Comparison of ENCODE assay signal across 13 cellular contexts in the genomic region with DNA sequence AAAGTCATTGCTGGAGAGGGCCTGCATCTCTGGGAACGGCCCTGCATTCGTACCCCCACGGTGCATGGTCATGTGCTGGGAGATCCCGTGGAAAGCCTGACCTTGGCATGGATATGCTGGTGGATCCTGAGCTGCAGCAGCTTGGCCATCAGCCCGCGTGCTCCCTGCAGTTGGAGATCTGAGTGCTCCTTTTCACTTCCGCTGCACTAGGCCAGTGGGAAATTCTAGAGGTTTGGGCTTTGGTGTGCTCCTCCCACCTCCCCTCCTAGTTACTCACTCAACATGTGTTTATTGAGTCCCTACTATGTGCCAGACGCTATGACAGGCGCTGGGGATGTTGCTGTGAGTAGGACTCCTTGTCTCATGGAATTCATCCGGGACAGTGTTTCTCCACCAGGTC.
DNase-seq lines count a peak whose midpoint lies in the region; ATAC-seq and TF ChIP-seq lines count a peak whose summit lies in the region.
"Had no signal": no experiment of that assay in that cellular context is flagged by ENCODE, and none has a peak within 500 bp of the region (broad histone marks: within the 10 kb centered on the region; RNA-seq: fewer than 3 reads in every experiment).

No MANE protein-coding gene starts in this region.

- H3K36me3 Mint-ChIP-seq in activated CD8-positive, alpha-beta T cell treated with anti-CD3 and anti-CD28 coated beads, Interleukin-2, amount 10 ng/mL, durations not matched to agents 7 days and 5 days (ENCODE audit: low read depth), result no peaks in the 10 kb centered on the region
- H3K36me3 Mint-ChIP-seq: activated naive CD4-positive, alpha-beta T cell treated with anti-CD3 and anti-CD28 coated beads, Interleukin-2, amount 50 U/mL, for 24 hours had no signal

- no peak overlapping the region for H3K4ac ChIP-seq in mesenchymal stem cell (ENCODE audit: low read depth in 1 of 2, low read length in 2 of 2)

- WGBS in mesenchymal stem cell, result 83% methylated on average over 10 of the region's 10 CpGs

- peaks cover 40% of the 10 kb centered on the region for H3K4me1 Mint-ChIP-seq in activated CD8-positive, alpha-beta T cell treated with anti-CD3 and anti-CD28 coated beads, Interleukin-2, amount 10 ng/mL, durations not matched to agents 7 days and 5 days (ENCODE audit: low read depth)

- no peaks in the 10 kb centered on the region for H3K27me3 ChIP-seq in ACC112 (ENCODE audit: insufficient read depth, low read length)
- no peaks in the 10 kb centered on the region for H3K27me3 ChIP-seq in DND-41 (ENCODE audit: insufficient read depth, low read length, poor library complexity)
- H3K27me3 ChIP-seq in mesenchymal stem cell (ENCODE audit: control insufficient read depth in 1 of 2, insufficient read depth in 1 of 2, low read length in 2 of 2), result peaks cover 19 to 21% of the 10 kb centered on the region in 2 experiments
- H3K27me3 ChIP-seq: pancreas had no signal

- no peak overlapping the region for H2BK15ac ChIP-seq in mesenchymal stem cell (ENCODE audit: low read depth, poor library complexity, severe bottlenecking)

- peak overlapping the region; percentile 57 for H2AFZ ChIP-seq in ACC112 (ENCODE audit: low read length, unreplicated experiment)
- peak overlapping the region; percentile 32; the same call in 1 of the 2 replicates for H2AFZ ChIP-seq in DND-41 (ENCODE audit: low read depth, low read length)
- no peak overlapping the region for H2AFZ ChIP-seq in mesenchymal stem cell (ENCODE audit: low read depth, low read length)

- peak overlapping the region; percentile 34 for H3K4me3 ChIP-seq in ACC112 (ENCODE audit: low read depth, low read length)
- peak overlapping the region in 1 of 2 experiments; percentile 28; a peak in 2 of 4 replicates for H3K4me3 ChIP-seq in DND-41 (ENCODE audit: low read depth in 1 of 2, low read length in 2 of 2)
- no peak overlapping the region for H3K4me3 ChIP-seq in mesenchymal stem cell (ENCODE audit: insufficient read depth in 1 of 2, low read depth in 1 of 2, low read length in 2 of 2)
- H3K4me3 ChIP-seq: pancreas had no signal

- H3K79me1 ChIP-seq in mesenchymal stem cell (replicated peaks; ENCODE audit: low read length, poor library complexity, severe bottlenecking), result no peaks in the 10 kb centered on the region

- H3K23ac ChIP-seq in mesenchymal stem cell (ENCODE audit: low read length in 2 of 2), result no peak overlapping the region

- no peaks in the 10 kb centered on the region for H3K9me3 Mint-ChIP-seq in activated CD8-positive, alpha-beta T cell treated with anti-CD3 and anti-CD28 coated beads, Interleukin-2, amount 10 ng/mL, durations not matched to agents 7 days and 5 days (ENCODE audit: insufficient read depth)
- H3K9me3 Mint-ChIP-seq: activated naive CD4-positive, alpha-beta T cell treated with anti-CD3 and anti-CD28 coated beads, Interleukin-2, amount 50 U/mL, for 24 hours had no signal

- POLR2A ChIA-PET in activated CD8-positive, alpha-beta T cell treated with anti-CD3 and anti-CD28 coated beads, Interleukin-2, amount 10 ng/mL, durations not matched to agents 7 days and 5 days (lab: Charles Lee), result no interaction called here

- peak overlapping the region; percentile 45 for H2BK120ac ChIP-seq in mesenchymal stem cell (ENCODE audit: low read depth, low read length)

- no peak for TF ChIP-seq CTCF in DND-41 (IDR thresholded peaks at IDR 0.05; ENCODE audit: borderline replicate concordance, extremely low read depth, low read length, poor library complexity, severe bottlenecking)

- peak overlapping the region; percentile 57 for H3K4me3 Mint-ChIP-seq in activated CD8-positive, alpha-beta T cell treated with anti-CD3 and anti-CD28 coated beads, Interleukin-2, amount 10 ng/mL, durations not matched to agents 7 days and 5 days

- no peak overlapping the region for H3K9ac ChIP-seq in DND-41 (ENCODE audit: low read depth, low read length)
- no peak overlapping the region for H3K9ac ChIP-seq in mesenchymal stem cell (ENCODE audit: low read length)

- ATAC-seq in DND-41 (ENCODE audit: insufficient read depth, low read depth) (no peak), HG03378 (IDR thresholded peaks at IDR 0.05; ENCODE audit: unreplicated experiment) (no peak)
- no peak for ATAC-seq in activated CD8-positive, alpha-beta T cell treated with anti-CD3 and anti-CD28 coated beads, Interleukin-2, amount 10 ng/mL, durations not matched to agents 7 days and 5 days

- H4K8ac ChIP-seq in mesenchymal stem cell (ENCODE audit: low read length), result no peak overlapping the region

- no peak overlapping the region for H2BK5ac ChIP-seq in mesenchymal stem cell (ENCODE audit: low read depth, low read length, poor library complexity, severe bottlenecking)

- H3K4me1 ChIP-seq in ACC112 (ENCODE audit: control insufficient read depth, insufficient read depth, low read length, unreplicated experiment), result peaks cover 11% of the 10 kb centered on the region
- H3K4me1 ChIP-seq in DND-41 (ENCODE audit: insufficient read depth, low read length), result peaks cover 27% of the 10 kb centered on the region
- no peaks in the 10 kb centered on the region for H3K4me1 ChIP-seq in mesenchymal stem cell (ENCODE audit: control insufficient read depth, insufficient read depth, low read depth, low read length)
- H3K4me1 ChIP-seq: pancreas had no signal

- no peak overlapping the region for H2BK12ac ChIP-seq in mesenchymal stem cell (ENCODE audit: low read length in 2 of 2)

- no peak for DNase-seq in DND-41
- no peak for DNase-seq in activated CD8-positive, alpha-beta T cell treated with anti-CD3 and anti-CD28 coated beads, Interleukin-2, amount 10 ng/mL, durations not matched to agents 7 days and 5 days
- DNase-seq in mesenchymal stem cell, result peak; percentile 12
- no peak for DNase-seq in GF-D8 (lab: John Stamatoyannopoulos, UW)
- DNase-seq in NCI-H2029 (lab: John Stamatoyannopoulos, UW), result no peak
- no peak for DNase-seq in SW 1271 (lab: John Stamatoyannopoulos, UW)
- DNase-seq: midbrain, NCI-H526, pancreas, T-helper 9 cell had no signal

- H3K14ac ChIP-seq in mesenchymal stem cell (ENCODE audit: low read length in 2 of 2), result no peak overlapping the region

- peak overlapping the region; percentile 9 for H4K91ac ChIP-seq in mesenchymal stem cell (ENCODE audit: low read length)

- no peaks in the 10 kb centered on the region for H3K9me3 ChIP-seq in DND-41 (ENCODE audit: insufficient read depth, low read length, severe bottlenecking)
- no peaks in the 10 kb centered on the region for H3K9me3 ChIP-seq in mesenchymal stem cell (ENCODE audit: control insufficient read depth, low read length)
- H3K9me3 ChIP-seq: pancreas had no signal

- H3K27me3 Mint-ChIP-seq in activated CD8-positive, alpha-beta T cell treated with anti-CD3 and anti-CD28 coated beads, Interleukin-2, amount 10 ng/mL, durations not matched to agents 7 days and 5 days (ENCODE audit: low read depth), result peaks cover 10% of the 10 kb centered on the region
- H3K27me3 Mint-ChIP-seq: activated naive CD4-positive, alpha-beta T cell treated with anti-CD3 and anti-CD28 coated beads, Interleukin-2, amount 50 U/mL, for 24 hours had no signal

- H3K27ac ChIP-seq in ACC112 (ENCODE audit: low read depth, low read length), result no peak overlapping the region
- no peak overlapping the region for H3K27ac ChIP-seq in DND-41 (ENCODE audit: low read length)
- no peak overlapping the region for H3K27ac ChIP-seq in mesenchymal stem cell (ENCODE audit: low read length, poor library complexity, severe bottlenecking)
- H3K27ac ChIP-seq: pancreas had no signal

- H3K36me3 ChIP-seq in ACC112 (ENCODE audit: insufficient read depth, low read length) (no peaks in the 10 kb centered on the region), DND-41 (ENCODE audit: insufficient read depth, low read length) (no peaks in the 10 kb centered on the region), mesenchymal stem cell (ENCODE audit: control insufficient read depth in 1 of 2, insufficient read depth in 2 of 2, low read depth in 1 of 2, low read length in 2 of 2) (peaks cover 0 to 2% of the 10 kb centered on the region in 2 experiments)
- H3K36me3 ChIP-seq: pancreas had no signal

- H4K20me1 ChIP-seq in DND-41 (ENCODE audit: insufficient read depth, low read length), result no peaks in the 10 kb centered on the region; the same call in 1 of the 2 replicates

- peak overlapping the region; percentile 81 for H3K27ac Mint-ChIP-seq in activated CD8-positive, alpha-beta T cell treated with anti-CD3 and anti-CD28 coated beads, Interleukin-2, amount 10 ng/mL, durations not matched to agents 7 days and 5 days

- no peak overlapping the region for H2AK5ac ChIP-seq in mesenchymal stem cell (ENCODE audit: low read length, severe bottlenecking)

- H3K79me2 ChIP-seq in ACC112 (ENCODE audit: control insufficient read depth, insufficient read depth, low read length, unreplicated experiment), result no peaks in the 10 kb centered on the region
- H3K79me2 ChIP-seq in DND-41 (ENCODE audit: insufficient read depth, low read length), result no peaks in the 10 kb centered on the region

- peak overlapping the region in 1 of 2 experiments; percentile 28 for H3K18ac ChIP-seq in mesenchymal stem cell (ENCODE audit: low read depth in 1 of 2, low read length in 2 of 2)

- CTCF ChIA-PET in activated CD8-positive, alpha-beta T cell treated with anti-CD3 and anti-CD28 coated beads, Interleukin-2, amount 10 ng/mL, durations not matched to agents 7 days and 5 days (lab: Charles Lee), result interaction anchor here (1.4 to 5.5 kb wide), 4 partner anchors 9 to 329 kb away, joined by 4 to 39 read pairs (median 9); no protein-coding TSS in a partner anchor

- H3K4me2 ChIP-seq in DND-41 (ENCODE audit: insufficient read depth, low read length), result peak overlapping the region; percentile 63
- no peak overlapping the region for H3K4me2 ChIP-seq in mesenchymal stem cell (ENCODE audit: low read length, poor library complexity, severe bottlenecking)
